Comparison of ENCODE assay signal across 1 cellular context in the genomic region with DNA sequence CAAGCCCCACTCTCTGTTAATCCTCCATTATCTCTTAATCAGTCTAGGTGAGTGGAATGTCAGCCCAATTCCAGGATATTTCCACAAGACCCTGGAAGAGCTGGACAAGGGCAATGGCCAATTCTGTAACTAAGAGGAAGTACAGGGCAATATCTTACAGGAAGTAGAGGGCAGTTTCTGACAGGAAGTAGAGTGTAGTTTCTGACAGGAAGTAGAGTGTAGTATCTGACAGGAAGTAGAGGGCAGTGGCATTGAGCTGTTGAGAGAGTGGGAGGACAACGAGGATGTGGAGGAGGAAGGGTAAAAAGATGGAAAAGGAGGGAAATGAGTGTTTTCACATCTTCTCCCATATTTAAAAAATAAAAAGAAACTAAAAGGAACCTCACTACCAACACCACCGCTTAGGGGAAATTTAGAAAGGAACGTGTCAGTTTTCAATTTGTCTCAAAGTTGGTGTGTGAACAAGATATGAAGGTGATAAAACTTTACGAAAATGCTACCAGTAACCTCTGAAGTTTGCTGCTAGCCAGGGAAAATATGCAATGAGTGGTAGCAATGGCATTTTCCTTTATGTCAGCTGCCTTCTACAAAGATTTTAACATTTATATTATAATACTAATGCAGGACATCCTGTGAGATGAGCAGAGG.
TF ChIP-seq lines count a peak whose summit lies in the region.

No MANE protein-coding gene starts in this region.

TF ChIP-seq in GM23338, 12 proteins besides CTCF, POLR2A, EP300 and RAD21 (continued from another document):
- TF ChIP-seq, protein P1, sequence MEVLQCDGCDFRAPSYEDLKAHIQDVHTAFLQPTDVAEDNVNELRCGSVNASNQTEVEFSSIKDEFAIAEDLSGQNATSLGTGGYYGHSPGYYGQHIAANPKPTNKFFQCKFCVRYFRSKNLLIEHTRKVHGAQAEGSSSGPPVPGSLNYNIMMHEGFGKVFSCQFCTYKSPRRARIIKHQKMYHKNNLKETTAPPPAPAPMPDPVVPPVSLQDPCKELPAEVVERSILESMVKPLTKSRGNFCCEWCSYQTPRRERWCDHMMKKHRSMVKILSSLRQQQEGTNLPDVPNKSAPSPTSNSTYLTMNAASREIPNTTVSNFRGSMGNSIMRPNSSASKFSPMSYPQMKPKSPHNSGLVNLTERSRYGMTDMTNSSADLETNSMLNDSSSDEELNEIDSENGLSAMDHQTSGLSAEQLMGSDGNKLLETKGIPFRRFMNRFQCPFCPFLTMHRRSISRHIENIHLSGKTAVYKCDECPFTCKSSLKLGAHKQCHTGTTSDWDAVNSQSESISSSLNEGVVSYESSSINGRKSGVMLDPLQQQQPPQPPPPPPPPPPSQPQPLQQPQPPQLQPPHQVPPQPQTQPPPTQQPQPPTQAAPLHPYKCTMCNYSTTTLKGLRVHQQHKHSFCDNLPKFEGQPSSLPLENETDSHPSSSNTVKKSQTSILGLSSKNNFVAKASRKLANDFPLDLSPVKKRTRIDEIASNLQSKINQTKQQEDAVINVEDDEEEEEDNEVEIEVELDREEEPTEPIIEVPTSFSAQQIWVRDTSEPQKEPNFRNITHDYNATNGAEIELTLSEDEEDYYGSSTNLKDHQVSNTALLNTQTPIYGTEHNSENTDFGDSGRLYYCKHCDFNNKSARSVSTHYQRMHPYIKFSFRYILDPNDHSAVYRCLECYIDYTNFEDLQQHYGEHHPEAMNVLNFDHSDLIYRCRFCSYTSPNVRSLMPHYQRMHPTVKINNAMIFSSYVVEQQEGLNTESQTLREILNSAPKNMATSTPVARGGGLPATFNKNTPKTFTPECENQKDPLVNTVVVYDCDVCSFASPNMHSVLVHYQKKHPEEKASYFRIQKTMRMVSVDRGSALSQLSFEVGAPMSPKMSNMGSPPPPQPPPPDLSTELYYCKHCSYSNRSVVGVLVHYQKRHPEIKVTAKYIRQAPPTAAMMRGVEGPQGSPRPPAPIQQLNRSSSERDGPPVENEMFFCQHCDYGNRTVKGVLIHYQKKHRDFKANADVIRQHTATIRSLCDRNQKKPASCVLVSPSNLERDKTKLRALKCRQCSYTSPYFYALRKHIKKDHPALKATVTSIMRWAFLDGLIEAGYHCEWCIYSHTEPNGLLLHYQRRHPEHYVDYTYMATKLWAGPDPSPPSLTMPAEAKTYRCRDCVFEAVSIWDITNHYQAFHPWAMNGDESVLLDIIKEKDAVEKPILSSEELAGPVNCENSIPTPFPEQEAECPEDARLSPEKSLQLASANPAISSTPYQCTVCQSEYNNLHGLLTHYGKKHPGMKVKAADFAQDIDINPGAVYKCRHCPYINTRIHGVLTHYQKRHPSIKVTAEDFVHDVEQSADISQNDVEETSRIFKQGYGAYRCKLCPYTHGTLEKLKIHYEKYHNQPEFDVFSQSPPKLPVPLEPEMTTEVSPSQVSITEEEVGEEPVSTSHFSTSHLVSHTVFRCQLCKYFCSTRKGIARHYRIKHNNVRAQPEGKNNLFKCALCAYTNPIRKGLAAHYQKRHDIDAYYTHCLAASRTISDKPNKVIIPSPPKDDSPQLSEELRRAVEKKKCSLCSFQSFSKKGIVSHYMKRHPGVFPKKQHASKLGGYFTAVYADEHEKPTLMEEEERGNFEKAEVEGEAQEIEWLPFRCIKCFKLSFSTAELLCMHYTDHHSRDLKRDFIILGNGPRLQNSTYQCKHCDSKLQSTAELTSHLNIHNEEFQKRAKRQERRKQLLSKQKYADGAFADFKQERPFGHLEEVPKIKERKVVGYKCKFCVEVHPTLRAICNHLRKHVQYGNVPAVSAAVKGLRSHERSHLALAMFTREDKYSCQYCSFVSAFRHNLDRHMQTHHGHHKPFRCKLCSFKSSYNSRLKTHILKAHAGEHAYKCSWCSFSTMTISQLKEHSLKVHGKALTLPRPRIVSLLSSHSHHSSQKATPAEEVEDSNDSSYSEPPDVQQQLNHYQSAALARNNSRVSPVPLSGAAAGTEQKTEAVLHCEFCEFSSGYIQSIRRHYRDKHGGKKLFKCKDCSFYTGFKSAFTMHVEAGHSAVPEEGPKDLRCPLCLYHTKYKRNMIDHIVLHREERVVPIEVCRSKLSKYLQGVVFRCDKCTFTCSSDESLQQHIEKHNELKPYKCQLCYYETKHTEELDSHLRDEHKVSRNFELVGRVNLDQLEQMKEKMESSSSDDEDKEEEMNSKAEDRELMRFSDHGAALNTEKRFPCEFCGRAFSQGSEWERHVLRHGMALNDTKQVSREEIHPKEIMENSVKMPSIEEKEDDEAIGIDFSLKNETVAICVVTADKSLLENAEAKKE (CRISPR knock-in tag; IDR thresholded peaks at IDR 0.05) = no peak
- TF ChIP-seq STAT1 (IDR thresholded peaks at IDR 0.05; ENCODE audit: unreplicated experiment) (no peak), ZNF331 (CRISPR knock-in tag; IDR thresholded peaks at IDR 0.05; ENCODE audit: low read depth) (no peak), JUNB (IDR thresholded peaks at IDR 0.05; ENCODE audit: unreplicated experiment) (no peak), ETS1 (IDR thresholded peaks at IDR 0.05) (no peak), EZH2phosphoT487 (IDR thresholded peaks at IDR 0.05; ENCODE audit: unreplicated experiment) (no peak), NANOG (IDR thresholded peaks at IDR 0.05; ENCODE audit: borderline replicate concordance) (no peak), CREB1 (CRISPR knock-in tag; IDR thresholded peaks at IDR 0.05; ENCODE audit: low read depth) (no peak)
